In the genomic region with DNA sequence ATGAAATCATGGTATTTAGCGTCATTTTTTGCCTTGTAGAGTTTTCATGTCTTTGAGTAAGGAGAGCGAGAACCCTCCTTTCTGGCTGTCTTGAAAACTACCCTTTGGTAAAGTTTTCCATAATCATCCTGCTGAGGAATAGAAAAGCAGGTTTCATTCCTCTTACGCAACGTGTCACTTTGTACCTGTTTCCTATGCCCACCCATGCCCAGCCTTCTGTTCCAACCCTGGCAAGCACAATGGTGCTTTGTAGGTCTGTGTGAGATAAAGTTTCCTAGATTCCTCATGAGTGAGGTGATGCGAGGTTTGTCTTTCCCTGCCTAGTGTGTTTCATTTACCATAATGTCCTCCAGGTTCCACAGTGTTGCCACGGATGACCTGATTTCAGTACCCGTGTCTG, we compare ENCODE assay signal across 21 cellular contexts. TPM values are rescaled to one million over a fixed set of nuclear protein-coding genes. Genes with fewer than 3 reads are reported as not detected.
DNase-seq lines count a peak whose midpoint lies in the region; ATAC-seq, FAIRE-seq and TF ChIP-seq lines count a peak whose summit lies in the region.
"Had no signal": no experiment of that assay in that cellular context is flagged by ENCODE, and none has a peak within 500 bp of the region (broad histone marks: within the 10 kb centered on the region; RNA-seq: fewer than 3 reads in every experiment).

No MANE protein-coding gene starts in this region.

- SMC1A ChIA-PET in GM12878 (lab: Charles Lee; ENCODE audit: uncharacterized antibody, unreplicated experiment) = interaction anchor here (1.0 kb wide), 1 partner anchor 116 kb away, joined by 3 read pairs; no protein-coding TSS in a partner anchor

- H3K9ac ChIP-seq in HepG2 (ENCODE audit: insufficient read depth, low read depth, low read length) = no peak overlapping the region
- 0 out of 2 replicates have a peak overlapping the region, but pooled peaks have one; percentile 12 for H3K9ac ChIP-seq in GM12878 (ENCODE audit: control insufficient read depth, insufficient read depth, low read length)
- H3K9ac ChIP-seq: GM23248 had no signal

- TF ChIP-seq POLR2A in HepG2 (IDR thresholded peaks at IDR 0.05; ENCODE audit: insufficient read depth in 1 of 2, low read depth in 2 of 2, low read length in 2 of 2) (no peak), right lobe of liver (IDR thresholded peaks at IDR 0.05) (no peak), GM12878 (IDR thresholded peaks at IDR 0.05; ENCODE audit: low read depth, low read length) (no peak)

- intact Hi-C loops in HepG2 (cut with micrococcal nuclease; ENCODE audit: unreplicated experiment) (no loop called here), right lobe of liver (cut with DNase I) (no loop called here), GM12878 (cut with micrococcal nuclease; ENCODE audit: unreplicated experiment) (no loop called here)

- H3K4me2 ChIP-seq in HepG2 (ENCODE audit: low read depth, low read length) = no peak overlapping the region
- H3K4me2 ChIP-seq in GM12878 (ENCODE audit: control insufficient read depth, insufficient read depth) = peak overlapping the region; percentile 66; the same call in 1 of the 2 replicates
- H3K4me2 ChIP-seq: A549 had no signal

- 29% methylated on average over 7 of the region's 7 CpGs for WGBS in HepG2 (ENCODE audit: low lambda C conversion rate)
- WGBS in right lobe of liver (ENCODE audit: insufficient coverage, low coverage, low lambda C conversion rate, missing lambda C conversion rate) = 71% methylated on average over 7 of the region's 7 CpGs
- WGBS in GM12878 (ENCODE audit: insufficient coverage, insufficient replicate concordance, low lambda C conversion rate, missing lambda C conversion rate) = 78% methylated on average over 7 of the region's 7 CpGs
- 31 to 72% (median 46%) methylated on average over 7 of the region's 7 CpGs for WGBS in small intestine, 3 donors

- H4K20me1 ChIP-seq in HepG2 (ENCODE audit: insufficient read depth, low read length) = no peaks in the 10 kb centered on the region
- no peaks in the 10 kb centered on the region for H4K20me1 ChIP-seq in GM12878 (ENCODE audit: control insufficient read depth, insufficient read depth)

- in situ Hi-C loops in HepG2 (cut with HindIII; ENCODE audit: extremely low pct_ligation_motif_present, low pct_unique_long_range_greater_than_20kb) = no loop called here
- in situ Hi-C loops in GM12878 (cut with MboI) = no loop called here
- in situ Hi-C loops in ACHN (cut with HindIII; ENCODE audit: low pct_ligation_motif_present, low pct_unique_long_range_greater_than_20kb, low sequenced_read_pairs) = no loop called here

- TF ChIP-seq EP300 in HepG2 (IDR thresholded peaks at IDR 0.05; ENCODE audit: low read depth in 2 of 2, low read length in 2 of 2) = no peak
- TF ChIP-seq EP300 in HepG2 (CRISPR knock-in tag; IDR thresholded peaks at IDR 0.05; ENCODE audit: borderline replicate concordance) = no peak
- TF ChIP-seq EP300 in GM12878 (IDR thresholded peaks at IDR 0.05; ENCODE audit: borderline replicate concordance in 1 of 2, control insufficient read depth in 1 of 2, low read depth in 2 of 2, low read length in 2 of 2) = no peak

- no peak for FAIRE-seq in HepG2 (lab: Jason Lieb, UNC)
- FAIRE-seq in GM12878 (lab: Jason Lieb, UNC) = no peak
- FAIRE-seq in small intestine (lab: Jason Lieb, UNC) = no peak
- FAIRE-seq: A549, GM19239, H1 had no signal

- H3K79me2 ChIP-seq in HepG2 (ENCODE audit: insufficient read depth, low read length) (no peaks in the 10 kb centered on the region), GM12878 (ENCODE audit: control insufficient read depth, insufficient read depth, low read length) (peaks cover 14% of the 10 kb centered on the region)

- DNase-seq in HepG2 (ENCODE audit: low spot score) (peak; percentile 54), right lobe of liver (no peak), GM12878 (ENCODE audit: low read depth, low spot score) (no peak), small intestine (peak; percentile 21), ACHN (no peak)
- DNase-seq in effector CD8-positive, alpha-beta T cell (lab: John Stamatoyannopoulos, UW) = no peak
- DNase-seq: 8988T; C1 segment of cervical spinal cord; Calu3; CD4-positive, alpha-beta memory T cell; COR-L47; DMS53; DMS79 treated with DMSO at 0.1 percent for 48 hours; GF-D8; GM23248; H7; HCEC 1CT had no signal

- RAD21 ChIA-PET in GM12878 (lab: Charles Lee; ENCODE audit: unreplicated experiment) = no interaction called here

- BruUV-seq in HepG2 (replicated peaks; lab: Mats Ljungman, UMichigan) (no TSS peak), GM12878 (replicated peaks; lab: Mats Ljungman, UMichigan) (no TSS peak)

- H3K27me3 ChIP-seq in HepG2 (ENCODE audit: control insufficient read depth in 1 of 2, insufficient read depth in 2 of 2, low read length in 2 of 2) = peaks cover 2 to 27% of the 10 kb centered on the region in 2 experiments; a peak in 3 of 5 replicates
- no peaks in the 10 kb centered on the region for H3K27me3 ChIP-seq in right lobe of liver
- no peaks in the 10 kb centered on the region for H3K27me3 ChIP-seq in GM12878 (replicated peaks in 1 of 2; ENCODE audit: control insufficient read depth in 2 of 2, insufficient read depth in 2 of 2, low read length in 1 of 2)
- peaks cover 0 to 2% of the 10 kb centered on the region in 2 donors for H3K27me3 ChIP-seq in small intestine (ENCODE audit: control insufficient read depth in 2 of 2, insufficient read depth in 2 of 2, low read length in 2 of 2)

- ATAC-seq in HepG2 (no peak), right lobe of liver (no peak), GM12878 (no peak), HG03095 (IDR thresholded peaks at IDR 0.05; ENCODE audit: unreplicated experiment) (no peak)
- ATAC-seq: A549 had no signal

- H3K27ac ChIP-seq in HepG2 (ENCODE audit: extremely low read length, insufficient read depth, low read length) = no peak overlapping the region
- no peak overlapping the region for H3K27ac ChIP-seq in right lobe of liver
- H3K27ac ChIP-seq in GM12878 (ENCODE audit: control insufficient read depth, insufficient read depth) = peak overlapping the region; percentile 65
- H3K27ac ChIP-seq in small intestine (ENCODE audit: low read depth in 1 of 2, low read length in 1 of 2) = no peak overlapping the region
- H3K27ac ChIP-seq: A549, GM23248 had no signal

- H3K4me3 ChIP-seq in HepG2 (replicated peaks in 1 of 3; ENCODE audit: insufficient read depth in 1 of 3, low read depth in 2 of 3, low read length in 3 of 3) (no peak overlapping the region), right lobe of liver (no peak overlapping the region), GM12878 (0 out of 2 replicates have a peak overlapping the region, but pooled peaks have one; percentile 59), small intestine (ENCODE audit: low read depth in 1 of 2, low read length in 2 of 2) (no peak overlapping the region)
- H3K4me3 ChIP-seq: A549, GM23248 had no signal

- H3K4me1 ChIP-seq in HepG2 (ENCODE audit: insufficient read depth, low read length) (peaks cover 13% of the 10 kb centered on the region), right lobe of liver (no peaks in the 10 kb centered on the region), GM12878 (ENCODE audit: control insufficient read depth, insufficient read depth, low read length) (peaks cover 8% of the 10 kb centered on the region), small intestine (ENCODE audit: control insufficient read depth in 2 of 2, insufficient read depth in 1 of 2, low read depth in 1 of 2, low read length in 1 of 2) (no peaks in the 10 kb centered on the region)
- H3K4me1 ChIP-seq: A549 had no signal

- TF ChIP-seq RAD21 in HepG2 (CRISPR knock-in tag; IDR thresholded peaks at IDR 0.05) (no peak), GM12878 (IDR thresholded peaks at IDR 0.05; ENCODE audit: insufficient read depth, low read depth, low read length) (no peak)

- H2AFZ ChIP-seq in HepG2 (ENCODE audit: low read length) = no peak overlapping the region
- no peak overlapping the region for H2AFZ ChIP-seq in GM12878 (ENCODE audit: control insufficient read depth, low read depth, low read length)
- H2AFZ ChIP-seq: GM23248 had no signal

- no peaks in the 10 kb centered on the region for H3K36me3 ChIP-seq in HepG2 (replicated peaks in 1 of 2; ENCODE audit: control insufficient read depth in 1 of 2, insufficient read depth in 2 of 2, low read length in 2 of 2)
- no peaks in the 10 kb centered on the region for H3K36me3 ChIP-seq in right lobe of liver
- no peaks in the 10 kb centered on the region for H3K36me3 ChIP-seq in GM12878 (ENCODE audit: control insufficient read depth in 2 of 2, insufficient read depth in 2 of 2, low read length in 1 of 2)
- no peaks in the 10 kb centered on the region for H3K36me3 ChIP-seq in small intestine (ENCODE audit: control insufficient read depth in 2 of 2, insufficient read depth in 2 of 2, low read length in 2 of 2)

- CTCF ChIA-PET in HepG2 (lab: Yijun Ruan, JAX; ENCODE audit: low intra/inter-chr PET ratio, low total read pairs) = no interaction called here
- CTCF ChIA-PET in GM12878 (lab: Yijun Ruan, JAX) = no interaction called here

- POLR2A ChIA-PET in HepG2 (lab: Yijun Ruan, JAX) = no interaction called here
- POLR2A ChIA-PET in GM12878 (lab: Charles Lee) = no interaction called here

- no peak for TF ChIP-seq CTCF in HepG2 (CRISPR knock-in tag; IDR thresholded peaks at IDR 0.05)
- no peak for TF ChIP-seq CTCF in right lobe of liver (IDR thresholded peaks at IDR 0.05)
- no peak for TF ChIP-seq CTCF in GM12878 (IDR thresholded peaks at IDR 0.05 in 2 of 3, conservative IDR thresholded peaks at IDR 0.05 in 1 of 3; ENCODE audit: control insufficient read depth in 2 of 3, extremely low read depth in 1 of 3, insufficient read depth in 1 of 3, low read depth in 3 of 3, low read length in 3 of 3)

- H3K9me3 ChIP-seq in HepG2 (ENCODE audit: low read length) (no peaks in the 10 kb centered on the region), right lobe of liver (no peaks in the 10 kb centered on the region), GM12878 (replicated peaks; ENCODE audit: control insufficient read depth, insufficient read depth, low read length) (no peaks in the 10 kb centered on the region), small intestine (ENCODE audit: control insufficient read depth, low read depth) (no peaks in the 10 kb centered on the region)
- H3K9me3 ChIP-seq: A549 had no signal

RNA-seq across cellular contexts. Expression of a gene that starts 29.3 kb away (rescaled TPM):
- total RNA-seq in HepG2 (2016; rRNA removed; fragmentation: Illumina TruSeq; extraction: Trizol) (0.15 TPM in 1 of 2 replicates, not detected in the other), right lobe of liver (1 to 10 TPM in 1 of 6 experiments, under 1 TPM in 5; 0.20 to 1.2 (median 0.56) TPM), GM12878 (2014; rRNA removed) (98.8 and 101 TPM in 2 replicates), GM12878 (2014; rRNA removed; fragmentation: Illumina TruSeq; extraction: Trizol) (55.5 and 57.8 TPM in 2 replicates), GM12878 (2021) (68.0 and 71.9 TPM in 2 replicates)
- total RNA-seq in HepG2 (2016; cell fraction: cytosol; rRNA removed; fragmentation: Illumina TruSeq; extraction: Trizol; ENCODE audit: low read depth) = 0.35 and 0.40 TPM in 2 replicates
- total RNA-seq in HepG2 (2016; cell fraction: insoluble cytoplasmic fraction; rRNA removed; fragmentation: Illumina TruSeq; extraction: Trizol) = 0.15 TPM in 1 of 2 replicates, not detected in the other
- total RNA-seq in HepG2 (2016; cell fraction: membrane; rRNA removed; fragmentation: Illumina TruSeq; extraction: Trizol) = 0.28 and 0.46 TPM in 2 replicates
- total RNA-seq in HepG2 (2016; cell fraction: nucleus; rRNA removed; fragmentation: Illumina TruSeq; extraction: Trizol) = not detected in 2 replicates
- polyA plus RNA-seq in HepG2 (2011; rRNA removed) (0.17 and 0.18 TPM in 2 replicates), GM12878 (2011; rRNA removed) (42.1 and 61.8 TPM in 2 replicates), GM12878 (2014; fragmentation: Illumina TruSeq; extraction: Trizol) (19.1 and 55.9 TPM in 2 replicates), GM12878 (2014; fragmentation: Nextera tagmentation; extraction: Ambion mirVana) (10 to 100 TPM; 14.3 to 21.5 TPM), GM12878 (2014; rRNA removed) (133 and 141 TPM in 2 replicates), GM12878 (2016; fragmentation: Nextera tagmentation; extraction: Ambion mirVana) (10 to 100 TPM; 66.6 to 73.9 TPM), small intestine (1 to 10 TPM in 1 of 3 donors, under 1 TPM in 1, not detected in 1; 0.89 to 1.9 TPM)
- polyA plus RNA-seq in HepG2 (2011; cell fraction: cytosol; rRNA removed) = 0.04 TPM in 1 of 2 replicates, not detected in the other
- 0.57 and 0.92 TPM in 2 replicates for polyA plus RNA-seq in HepG2 (2011; cell fraction: nucleus; rRNA removed)
- not detected in 2 replicates for polyA plus RNA-seq in HepG2 (2012)
- 0.22 and 0.25 TPM in 2 replicates for polyA plus RNA-seq in HepG2 (2016; cell fraction: cytosol; fragmentation: Illumina TruSeq; extraction: Trizol; ENCODE audit: low read depth)
- not detected in 2 replicates for polyA plus RNA-seq in HepG2 (2016; cell fraction: insoluble cytoplasmic fraction; fragmentation: Illumina TruSeq; extraction: Trizol; ENCODE audit: low read depth)
- 0.19 and 0.52 TPM in 2 replicates for polyA plus RNA-seq in HepG2 (2016; cell fraction: membrane; fragmentation: Illumina TruSeq; extraction: Trizol; ENCODE audit: low read depth)
- polyA plus RNA-seq in HepG2 (2016; cell fraction: nucleus; fragmentation: Illumina TruSeq; extraction: Trizol; ENCODE audit: insufficient read depth, low read depth) = 0.51 TPM in 1 of 2 replicates, not detected in the other
- 0.14 and 0.47 TPM in 2 replicates for polyA minus RNA-seq in HepG2 (2011; rRNA and poly(A)+ RNA removed; ENCODE audit: low replicate concordance)
- not detected in 2 replicates for polyA minus RNA-seq in HepG2 (2011; cell fraction: cytosol; rRNA and poly(A)+ RNA removed)
- polyA minus RNA-seq in HepG2 (2011; cell fraction: nucleus; rRNA and poly(A)+ RNA removed) = 0.62 TPM in 1 of 2 replicates, not detected in the other
- 67.5 and 85.0 TPM in 2 replicates for total RNA-seq in GM12878 (2013; cell fraction: nucleolus; rRNA removed)
- 18.5 TPM for polyA plus RNA-seq in GM12878 (2011; ENCODE audit: low read depth)
- polyA plus RNA-seq in GM12878 (2011; cell fraction: cytosol; rRNA removed) = 57.4 and 91.9 TPM in 2 replicates
- 340 and 345 TPM in 2 replicates for polyA plus RNA-seq in GM12878 (2011; cell fraction: nucleus; rRNA removed)
- polyA plus RNA-seq in GM12878 (2012) = 40.4 and 54.9 TPM in 2 replicates
- polyA minus RNA-seq in GM12878 (2011; rRNA and poly(A)+ RNA removed) = 16.2 and 30.6 TPM in 2 replicates
- 16.0 and 18.8 TPM in 2 replicates for polyA minus RNA-seq in GM12878 (2011; cell fraction: cytosol; rRNA and poly(A)+ RNA removed)
- 42.8 and 54.7 TPM in 2 replicates for polyA minus RNA-seq in GM12878 (2011; cell fraction: nucleus; rRNA and poly(A)+ RNA removed)

Comparison
In these comparisons a context has a peak if more than half of its experiments do, and no peak if none do; other contexts are left out.
1. DNase-seq: peak in HepG2 (single experiment) and small intestine (single experiment); none in right lobe of liver (0 of 3), GM12878 (single experiment), ACHN (single experiment) and effector CD8-positive, alpha-beta T cell (single experiment).
2. RNA of a gene that starts 29.3 kb away (total RNA-seq): 55.5 to 101 TPM in GM12878; 0.20 to 1.2 TPM in right lobe of liver and 0.15 to 0.46 TPM in HepG2; every median in the first group is over 10 times any median in the second.